8 cellular contexts compared by ENCODE assay signal in the genomic region with DNA sequence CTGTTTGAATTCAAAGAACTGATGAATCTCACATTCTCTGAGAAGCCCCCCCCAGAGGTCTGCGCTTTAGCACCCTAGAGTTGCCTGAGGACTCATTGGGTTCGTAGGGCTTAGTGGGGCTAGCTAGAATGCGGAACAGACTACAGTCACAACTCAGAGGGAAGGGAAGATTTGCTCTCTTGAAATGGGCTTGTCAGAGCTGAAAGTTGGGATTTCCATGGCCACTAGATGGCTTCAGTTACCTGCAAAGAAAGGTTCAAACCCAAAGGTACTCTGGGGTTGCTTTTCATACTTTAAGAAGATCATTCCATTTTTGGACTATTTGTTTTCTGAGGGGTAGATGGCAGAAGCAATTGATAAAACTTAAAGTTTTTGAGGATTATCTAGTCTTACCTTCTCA.
DNase-seq lines count a peak whose midpoint lies in the region; ATAC-seq and TF ChIP-seq lines count a peak whose summit lies in the region.

No MANE protein-coding gene starts in this region.

- H3K36me3 ChIP-seq in DND-41 (ENCODE audit: insufficient read depth, low read length) = no peaks in the 10 kb centered on the region

- no peaks in the 10 kb centered on the region for H3K9me3 ChIP-seq in DND-41 (ENCODE audit: insufficient read depth, low read length, severe bottlenecking)

- H3K9ac ChIP-seq in DND-41 (ENCODE audit: low read depth, low read length) = no peak overlapping the region

- ATAC-seq in DND-41 (ENCODE audit: insufficient read depth, low read depth) (no peak), GM19035 (IDR thresholded peaks at IDR 0.05; ENCODE audit: unreplicated experiment) (no peak)

- in situ Hi-C loops in KBM-7 (cut with MboI; ENCODE audit: low pct_unique_long_range_greater_than_20kb, low sequenced_read_pairs) = no loop called here

- H3K4me1 ChIP-seq in DND-41 (ENCODE audit: insufficient read depth, low read length) = no peaks in the 10 kb centered on the region

- H3K27me3 ChIP-seq in DND-41 (ENCODE audit: insufficient read depth, low read length, poor library complexity) = no peaks in the 10 kb centered on the region

- H3K79me2 ChIP-seq in DND-41 (ENCODE audit: insufficient read depth, low read length) = no peaks in the 10 kb centered on the region

- no peak overlapping the region for H3K4me3 ChIP-seq in DND-41 (ENCODE audit: low read depth in 1 of 2, low read length in 2 of 2)

- DNase-seq in DND-41 = no peak
- DNase-seq in KBM-7 = peak; percentile 27
- DNase-seq in SK-N-DZ (ENCODE audit: low spot score) = peak; percentile 20
- DNase-seq in kidney glomerular epithelial cell (lab: John Stamatoyannopoulos, UW) = peak; percentile 14
- DNase-seq in amniotic stem cell (lab: John Stamatoyannopoulos, UW) = no peak
- no peak for DNase-seq in 8988T
- no peak for DNase-seq in GF-D8 (lab: John Stamatoyannopoulos, UW)

- no peak overlapping the region for H3K4me2 ChIP-seq in DND-41 (ENCODE audit: insufficient read depth, low read length)

- H3K27ac ChIP-seq in DND-41 (ENCODE audit: low read length) = no peak overlapping the region

- peak; percentile 44 for TF ChIP-seq CTCF in DND-41 (IDR thresholded peaks at IDR 0.05; ENCODE audit: borderline replicate concordance, extremely low read depth, low read length, poor library complexity, severe bottlenecking)

- H2AFZ ChIP-seq in DND-41 (ENCODE audit: low read depth, low read length) = no peak overlapping the region

- no peaks in the 10 kb centered on the region for H4K20me1 ChIP-seq in DND-41 (ENCODE audit: insufficient read depth, low read length)

Comparison
In these comparisons a context has a peak if more than half of its experiments do, and no peak if none do; other contexts are left out.
1. DNase-seq: peak in KBM-7 (single experiment), SK-N-DZ (single experiment) and kidney glomerular epithelial cell (single experiment); none in DND-41 (single experiment), amniotic stem cell (single experiment), 8988T (single experiment) and GF-D8 (single experiment).